Comparison of ENCODE assay signal across 27 cellular contexts in the genomic region with DNA sequence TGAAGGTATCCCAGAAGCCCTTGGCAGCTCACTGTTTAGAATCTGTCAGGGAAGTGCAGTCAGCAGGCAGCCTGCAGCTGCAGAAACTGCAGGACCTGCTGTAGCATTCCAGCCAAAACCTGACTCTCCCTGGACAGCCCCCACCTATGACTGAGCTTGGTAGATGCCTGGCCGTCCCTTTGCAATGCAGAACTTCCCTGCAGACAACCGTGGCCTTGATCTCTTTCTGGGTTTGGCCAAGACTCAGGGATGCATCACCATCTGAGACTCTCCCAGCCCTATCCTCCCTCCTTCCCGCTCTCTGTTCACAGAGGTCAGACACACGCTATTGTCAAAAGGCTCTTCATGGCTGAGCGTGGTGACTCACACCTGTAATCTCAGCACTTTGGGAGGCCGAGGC.
"Had no signal": no experiment of that assay in that cellular context is flagged by ENCODE, and none has a peak within 500 bp of the region (broad histone marks: within the 10 kb centered on the region; RNA-seq: fewer than 3 reads in every experiment).

No MANE protein-coding gene starts in this region.

- H3K9me3 ChIP-seq: ovary, psoas muscle, right lobe of liver, suprapubic skin, testis, tibial artery, transverse colon, upper lobe of right lung, uterus had no signal

- H3K4me1 ChIP-seq: parathyroid adenoma, right lobe of liver, spleen, suprapubic skin, testis, transverse colon, upper lobe of right lung, uterus had no signal

- H3K4me2 ChIP-seq: smooth muscle cell had no signal

- H3K9ac ChIP-seq: parathyroid adenoma had no signal

- DNase-seq: naive thymus-derived CD4-positive, alpha-beta T cell; natural killer cell; occipital lobe; psoas muscle; right cardiac atrium; spleen; stimulated activated CD4-positive, alpha-beta T cell treated with anti-CD3 and anti-CD28 coated beads, Interleukin-12 subunit alpha, Interleukin-12 subunit beta, amount 100 ng/mL, for 4 hours; stimulated activated CD4-positive, alpha-beta T cell treated with anti-CD3 and anti-CD28 coated beads, Interleukin-1b, Interleukin-23, amount 100 ng/mL, for 48 hours; stimulated activated CD4-positive, alpha-beta T cell treated with anti-CD3 and anti-CD28 coated beads, Interleukin-4, amount 100 ng/mL, for 1 hour; stimulated activated CD4-positive, alpha-beta T cell treated with anti-CD3 and anti-CD28 coated beads, Interleukin-4, amount 100 ng/mL, for 4 hours; stimulated activated CD8-positive, alpha-beta memory T cell treated with anti-CD3 and anti-CD28 coated beads, Interleukin-4, amount 100 ng/mL, for 48 hours; stimulated activated naive CD4-positive, alpha-beta T cell; stimulated activated naive CD8-positive, alpha-beta T cell treated with anti-CD3 and anti-CD28 coated beads, Interleukin-15, amount 100 ng/mL, for 72 hours; stimulated activated naive CD8-positive, alpha-beta T cell treated with anti-CD3 and anti-CD28 coated beads, Interleukin-15, Interleukin-2, amounts not matched to agents 100 U/mL and 50 U/mL, for 24 hours; substantia nigra; testis; tibial artery; transverse colon; upper lobe of right lung; uterus had no signal

- H3K27me3 ChIP-seq: ovary, right lobe of liver, spleen, suprapubic skin, testis, tibial artery, transverse colon, upper lobe of right lung, uterus had no signal

- H3K36me3 ChIP-seq: ovary, uterus had no signal

- H2AFZ ChIP-seq: parathyroid adenoma had no signal

- ATAC-seq: naive thymus-derived CD4-positive, alpha-beta T cell; natural killer cell; psoas muscle; right cardiac atrium; stimulated activated memory B cell treated with anti-CD40 and anti-IgM and Interleukin-4, amounts not matched to agents 10 μg/mL and 1 μg/mL and 100 μg/mL, for 72 hours; stimulated activated naive CD8-positive, alpha-beta T cell treated with anti-CD3 and anti-CD28 coated beads, Interleukin-15, amount 100 ng/mL, for 72 hours; stimulated activated naive CD8-positive, alpha-beta T cell treated with anti-CD3 and anti-CD28 coated beads, Interleukin-15, Interleukin-2, amounts not matched to agents 100 U/mL and 50 U/mL, for 24 hours; upper lobe of right lung had no signal

- H3K4me3 ChIP-seq: ovary, psoas muscle, right lobe of liver, skin epidermis, smooth muscle cell, spleen, suprapubic skin, testis, tibial artery, transverse colon, upper lobe of right lung, uterus had no signal

- H3K27ac ChIP-seq: ovary, parathyroid adenoma, psoas muscle, right lobe of liver, skin epidermis, spleen, suprapubic skin, testis, tibial artery, transverse colon, upper lobe of right lung had no signal
